ENCODE assay signal across 11 cellular contexts in the genomic region with DNA sequence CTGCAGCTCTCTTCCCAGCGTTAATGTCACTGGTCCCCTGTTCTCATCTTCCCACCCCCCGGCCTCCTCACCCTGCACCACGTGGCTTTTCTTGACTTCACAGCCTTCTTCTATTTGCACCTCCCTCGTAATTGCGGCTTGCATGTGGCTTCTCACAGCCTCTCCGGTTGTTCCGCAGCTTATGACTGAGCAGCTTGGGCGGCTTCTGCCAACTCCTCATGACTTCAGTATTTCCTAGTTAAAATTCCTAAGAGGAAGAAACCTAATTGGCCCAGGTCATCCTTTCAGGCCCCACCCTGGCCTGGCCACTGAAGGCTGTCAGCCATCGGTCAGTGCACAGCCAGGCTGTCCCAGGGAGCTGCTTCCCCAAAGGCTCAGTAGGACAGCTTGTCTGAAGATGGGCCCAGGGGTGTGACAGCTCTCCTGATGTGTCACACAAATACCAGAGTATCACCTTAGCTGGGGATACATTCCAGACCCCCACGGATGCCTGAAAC. TPM values are rescaled to one million over a fixed set of nuclear protein-coding genes. Genes with fewer than 3 reads are reported as not detected.
DNase-seq lines count a peak whose midpoint lies in the region; TF ChIP-seq lines count a peak whose summit lies in the region.
"Had no signal": no experiment of that assay in that cellular context is flagged by ENCODE, and none has a peak within 500 bp of the region (broad histone marks: within the 10 kb centered on the region; RNA-seq: fewer than 3 reads in every experiment).

No MANE protein-coding gene starts in this region.

- H3K36me3 ChIP-seq in H7 (replicated peaks; ENCODE audit: control insufficient read depth, insufficient read depth, low read length) (no peaks in the 10 kb centered on the region), smooth muscle cell (ENCODE audit: low read depth) (no peaks in the 10 kb centered on the region)

- peak overlapping the region in 4 of 5 donors; percentile 54 to 71 (median 59) for H3K4me3 Mint-ChIP-seq in immature natural killer cell

- TF ChIP-seq CTCF in smooth muscle cell (IDR thresholded peaks at IDR 0.05; ENCODE audit: borderline replicate concordance, insufficient read depth, poor library complexity, severe bottlenecking), result no peak

- no peaks in the 10 kb centered on the region for H3K79me2 ChIP-seq in smooth muscle cell (ENCODE audit: low read depth)

- H3K4me1 ChIP-seq in smooth muscle cell (ENCODE audit: low read depth), result peaks cover 16% of the 10 kb centered on the region

- no peak overlapping the region for H2AFZ ChIP-seq in smooth muscle cell (ENCODE audit: low read depth)

- peaks cover 29 to 30% of the 10 kb centered on the region in 2 donors for H3K4me1 Mint-ChIP-seq in immature natural killer cell

- DNase-seq in H7 (peak; percentile 26), astrocyte of the hippocampus (ENCODE audit: low read depth, low spot score) (peak; percentile 71), immature natural killer cell (peak; percentile 55 to 62 (median 60)), smooth muscle cell (lab: John Stamatoyannopoulos, UW; ENCODE audit: unreplicated experiment) (no peak), germinal center (ENCODE audit: low spot score) (no peak), occipital lobe (lab: John Stamatoyannopoulos, UW) (no peak), NCI-H1092 treated with DMSO at 0.1 percent for 48 hours (lab: John Stamatoyannopoulos, UW) (no peak)
- DNase-seq: anterior cingulate cortex, DMS79 treated with DMSO at 0.1 percent for 48 hours, foreskin keratinocyte, T-helper 1 cell had no signal

- peaks cover 5 to 6% (median 6%) of the 10 kb centered on the region in 3 donors for H3K27me3 Mint-ChIP-seq in immature natural killer cell (ENCODE audit: low read depth in 3 of 3)

- H3K9ac ChIP-seq in smooth muscle cell (ENCODE audit: low read depth), result no peak overlapping the region

- no peaks in the 10 kb centered on the region for H3K9me3 ChIP-seq in smooth muscle cell (replicated peaks; ENCODE audit: low read depth)

- no peak overlapping the region for H3K4me3 ChIP-seq in H7 (ENCODE audit: insufficient read depth, low read depth, low read length)
- H3K4me3 ChIP-seq in smooth muscle cell, result no peak overlapping the region

- peak overlapping the region; percentile 18 for H3K4me2 ChIP-seq in smooth muscle cell

- H3K9me3 Mint-ChIP-seq in immature natural killer cell, result peaks cover 0 to 1% (median 0%) of the 10 kb centered on the region in 6 donors

- H3K36me3 Mint-ChIP-seq in immature natural killer cell, result no peaks in the 10 kb centered on the region

- H3K27me3 ChIP-seq in H7 (ENCODE audit: control insufficient read depth, insufficient read depth, low read length) (no peaks in the 10 kb centered on the region), smooth muscle cell (ENCODE audit: low read depth) (no peaks in the 10 kb centered on the region)
- H3K27me3 ChIP-seq: foreskin keratinocyte had no signal

- H3K27ac ChIP-seq in smooth muscle cell (ENCODE audit: low read depth), result peak overlapping the region; percentile 16
- H3K27ac ChIP-seq: foreskin keratinocyte had no signal

- peaks cover 28% of the 10 kb centered on the region for H3F3A ChIP-seq in smooth muscle cell (ENCODE audit: low read depth)

- H4K20me1 ChIP-seq in smooth muscle cell (ENCODE audit: low read depth), result no peaks in the 10 kb centered on the region

- WGBS in smooth muscle cell (ENCODE audit: low lambda C conversion rate), result 47% methylated on average over 10 of the region's 10 CpGs

- H3K27ac Mint-ChIP-seq in immature natural killer cell, result peak overlapping the region; percentile 75 to 85 (median 82)

RNA-seq across cellular contexts. Expression of a gene that starts 8.6 kb away (rescaled TPM):
- 75.8 and 98.8 TPM in 2 replicates for total RNA-seq in H7 (2014; rRNA removed; shearing (Covaris generic))
- polyA plus RNA-seq in immature natural killer cell, result 1 to 10 TPM; 3.8 to 5.9 (median 3.8) TPM
- 59.2 and 64.0 TPM in 2 replicates for total RNA-seq in smooth muscle cell
- polyA plus RNA-seq in smooth muscle cell, result 45.6 and 70.7 TPM in 2 replicates
- total RNA-seq in occipital lobe, result 1,292 TPM

RNA-seq across cellular contexts. Expression of a gene that starts 52.5 kb away (rescaled TPM):
- total RNA-seq in H7 (2014; rRNA removed; shearing (Covaris generic)), result 4,341 and 4,764 TPM in 2 replicates
- polyA plus RNA-seq in immature natural killer cell, result 100 to 1,000 TPM; 856 to 982 (median 955) TPM
- 1,276 and 1,376 TPM in 2 replicates for total RNA-seq in smooth muscle cell
- 2,156 and 2,235 TPM in 2 replicates for polyA plus RNA-seq in smooth muscle cell
- total RNA-seq in occipital lobe, result 260 TPM

Comparison
In these comparisons a context has a peak if more than half of its experiments do, and no peak if none do; other contexts are left out.
1. DNase-seq: peak in H7 (single experiment), astrocyte of the hippocampus (single experiment) and immature natural killer cell (3 of 3); none in smooth muscle cell (single experiment), germinal center (single experiment), occipital lobe (single experiment) and NCI-H1092 treated with DMSO at 0.1 percent for 48 hours (single experiment).
2. RNA of a gene that starts 8.6 kb away (total RNA-seq): 1,292 TPM in occipital lobe (single experiment); 75.8 to 98.8 TPM in H7 and 59.2 to 64.0 TPM in smooth muscle cell; every median in the first group is over 10 times any median in the second.